14 cellular contexts compared by ENCODE assay signal in the genomic region with DNA sequence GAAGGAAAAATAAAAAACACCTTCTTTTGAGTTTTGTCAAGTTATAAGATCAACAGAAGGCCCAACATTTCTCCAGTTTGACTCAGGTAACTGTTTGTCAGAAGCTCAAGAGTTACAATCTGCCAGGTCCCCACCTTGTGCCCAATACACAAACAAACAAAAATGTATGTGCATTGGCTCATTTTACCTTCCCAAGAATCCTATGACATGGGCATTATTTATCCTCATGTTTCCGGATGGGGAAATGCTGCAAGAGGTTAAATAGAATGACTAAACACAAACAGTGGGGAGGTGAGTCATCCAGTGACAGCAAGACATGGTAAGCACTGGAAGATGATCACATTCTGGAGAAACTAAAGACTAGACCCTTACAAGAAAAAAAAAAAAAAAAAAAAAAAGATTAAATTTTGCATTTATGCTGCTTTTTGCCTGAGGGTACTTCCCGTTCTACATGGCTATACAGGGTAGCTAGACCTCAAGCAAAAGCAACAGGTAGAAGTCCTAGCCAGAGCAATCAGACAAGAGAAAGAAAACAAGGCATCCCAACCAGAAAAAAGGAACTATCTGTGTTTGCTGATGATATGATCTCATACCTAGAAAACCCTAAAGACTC. TPM values are rescaled to one million over a fixed set of nuclear protein-coding genes. Genes with fewer than 3 reads are reported as not detected.
DNase-seq lines count a peak whose midpoint lies in the region; FAIRE-seq and TF ChIP-seq lines count a peak whose summit lies in the region.
"Had no signal": no experiment of that assay in that cellular context is flagged by ENCODE, and none has a peak within 500 bp of the region (broad histone marks: within the 10 kb centered on the region; RNA-seq: fewer than 3 reads in every experiment).

No MANE protein-coding gene starts in this region.

- no peak for TF ChIP-seq CTCF in PC-9 (conservative IDR thresholded peaks at IDR 0.05)
- TF ChIP-seq CTCF in epithelial cell of proximal tubule (conservative IDR thresholded peaks at IDR 0.05; ENCODE audit: low read depth, low read length) = no peak
- TF ChIP-seq CTCF in sigmoid colon (IDR thresholded peaks at IDR 0.05) = no peak

- BruUV-seq in PC-9 (replicated peaks; lab: Mats Ljungman, UMichigan) = no TSS peak

- H3K36me3 Mint-ChIP-seq in activated T-cell treated with anti-CD3 and anti-CD28 coated beads, Interleukin-2, amount 50 U/mL, for 24 hours (ENCODE audit: low read depth) = peaks cover 51% of the 10 kb centered on the region

- peaks cover 29% of the 10 kb centered on the region for H3K4me1 Mint-ChIP-seq in activated T-cell treated with anti-CD3 and anti-CD28 coated beads, Interleukin-2, amount 50 U/mL, for 24 hours (ENCODE audit: low read depth)
- H3K4me1 Mint-ChIP-seq: nephron had no signal

- H3K27me3 ChIP-seq in PC-9 (ENCODE audit: insufficient read depth, low read depth) = no peaks in the 10 kb centered on the region
- no peaks in the 10 kb centered on the region for H3K27me3 ChIP-seq in small intestine (ENCODE audit: control insufficient read depth in 2 of 2, insufficient read depth in 2 of 2, low read length in 2 of 2)
- no peaks in the 10 kb centered on the region for H3K27me3 ChIP-seq in sigmoid colon

- H3K27ac Mint-ChIP-seq in activated T-cell treated with anti-CD3 and anti-CD28 coated beads, Interleukin-2, amount 50 U/mL, for 24 hours = peak overlapping the region; percentile 68
- H3K27ac Mint-ChIP-seq: nephron had no signal

- no peaks in the 10 kb centered on the region for H4K20me1 ChIP-seq in PC-9 (ENCODE audit: insufficient read depth)

- H3K4me2 ChIP-seq in PC-9 = peak overlapping the region; percentile 48

- 73 to 85% (median 78%) methylated on average over 2 of the region's 2 CpGs for WGBS in small intestine, 3 donors
- 58 to 74% methylated on average over 2 of the region's 2 CpGs for WGBS in sigmoid colon, 2 donors

- H3K9me3 Mint-ChIP-seq in activated T-cell treated with anti-CD3 and anti-CD28 coated beads, Interleukin-2, amount 50 U/mL, for 24 hours = no peaks in the 10 kb centered on the region

- H3K4me3 ChIP-seq in PC-9 (peak overlapping the region; percentile 15; the same call in 1 of the 2 replicates), epithelial cell of proximal tubule (ENCODE audit: low read depth, low read length) (no peak overlapping the region), small intestine (ENCODE audit: low read depth in 1 of 2, low read length in 2 of 2) (no peak overlapping the region), sigmoid colon (no peak overlapping the region)
- H3K4me3 ChIP-seq: HAP-1 had no signal

- H3K4me3 Mint-ChIP-seq in activated T-cell treated with anti-CD3 and anti-CD28 coated beads, Interleukin-2, amount 50 U/mL, for 24 hours = no peak overlapping the region
- H3K4me3 Mint-ChIP-seq: nephron had no signal

- H3K4me1 ChIP-seq in PC-9 (replicated peaks; ENCODE audit: insufficient read depth) (peaks cover 29% of the 10 kb centered on the region), small intestine (ENCODE audit: control insufficient read depth in 2 of 2, insufficient read depth in 1 of 2, low read depth in 1 of 2, low read length in 1 of 2) (no peaks in the 10 kb centered on the region), sigmoid colon (no peaks in the 10 kb centered on the region)
- H3K4me1 ChIP-seq: HAP-1 had no signal

- no peak for TF ChIP-seq EP300 in sigmoid colon (IDR thresholded peaks at IDR 0.05)

- H3K9me2 ChIP-seq in PC-9 (ENCODE audit: insufficient read depth) = no peaks in the 10 kb centered on the region

- H3K27ac ChIP-seq in PC-9 = peak overlapping the region; percentile 87
- H3K27ac ChIP-seq in small intestine (ENCODE audit: low read depth in 1 of 2, low read length in 1 of 2) = no peak overlapping the region
- no peak overlapping the region for H3K27ac ChIP-seq in sigmoid colon
- H3K27ac ChIP-seq: C4-2B had no signal

- intact Hi-C loops in PC-9 (cut with micrococcal nuclease; ENCODE audit: unreplicated experiment) = no loop called here
- intact Hi-C loops in sigmoid colon (cut with DNase I) = no loop called here

- POLR2A ChIA-PET in PC-9 (lab: Charles Lee; ENCODE audit: unreplicated experiment) = interaction anchor here (0.8 kb wide), 1 partner anchor 821 kb away, joined by 9 read pairs; no protein-coding TSS in a partner anchor

- H3F3A ChIP-seq in PC-9 (ENCODE audit: insufficient read depth, low read depth) = peaks cover 23% of the 10 kb centered on the region

- no peak for TF ChIP-seq POLR2A in sigmoid colon (IDR thresholded peaks at IDR 0.05)

- CTCF ChIA-PET in PC-9 (lab: Charles Lee) = no interaction called here

- peaks cover 16% of the 10 kb centered on the region; the same call in 1 of the 2 replicates for H3K36me3 ChIP-seq in PC-9 (ENCODE audit: low read depth)
- H3K36me3 ChIP-seq in small intestine (ENCODE audit: control insufficient read depth in 2 of 2, insufficient read depth in 2 of 2, low read length in 2 of 2) = peaks cover 6 to 9% of the 10 kb centered on the region in 2 donors
- H3K36me3 ChIP-seq in sigmoid colon = peaks cover 0 to 37% (median 3%) of the 10 kb centered on the region in 4 donors
- H3K36me3 ChIP-seq: HAP-1 had no signal

- peaks cover 14% of the 10 kb centered on the region; the same call in 1 of the 2 replicates for H3K9me3 ChIP-seq in PC-9 (ENCODE audit: insufficient read depth, low read depth)
- no peaks in the 10 kb centered on the region for H3K9me3 ChIP-seq in small intestine (ENCODE audit: control insufficient read depth, low read depth)
- no peaks in the 10 kb centered on the region for H3K9me3 ChIP-seq in sigmoid colon
- H3K9me3 ChIP-seq: HAP-1 had no signal

- no peaks in the 10 kb centered on the region for H3K79me2 ChIP-seq in PC-9 (ENCODE audit: low read depth)

- no peaks in the 10 kb centered on the region for H3K27me3 Mint-ChIP-seq in activated T-cell treated with anti-CD3 and anti-CD28 coated beads, Interleukin-2, amount 50 U/mL, for 24 hours

- DNase-seq in activated T-cell treated with anti-CD3 and anti-CD28 coated beads, Interleukin-2, amount 50 U/mL, for 24 hours = no peak
- no peak for DNase-seq in activated T-cell treated with anti-CD3 and anti-CD28 coated beads for 4 hours
- peak; percentile 37 to 98 for DNase-seq in PC-9
- DNase-seq in epithelial cell of proximal tubule (ENCODE audit: low read depth) = peak; percentile 79
- peak; percentile 20 for DNase-seq in small intestine
- DNase-seq in sigmoid colon = no peak
- DNase-seq in iPS-NIHi7 (ENCODE audit: extremely low spot score) = no peak
- DNase-seq in NCI-H2227 treated with DMSO at 0.1 percent for 48 hours (lab: John Stamatoyannopoulos, UW) = no peak
- DNase-seq: Right ventricle myocardium superior had no signal

- FAIRE-seq in small intestine (lab: Jason Lieb, UNC) = no peak
- FAIRE-seq: GM18507 had no signal

- no peak overlapping the region for H2AFZ ChIP-seq in PC-9

RNA-seq across cellular contexts. Expression of a gene that starts 23.6 kb away (rescaled TPM):
- total RNA-seq in PC-9 (2021) = not detected in 2 replicates
- not detected in 2 replicates for total RNA-seq in epithelial cell of proximal tubule
- not detected for polyA plus RNA-seq in small intestine
- under 1 TPM in 1 of 4 donors, not detected in 3; 0.82 TPM for total RNA-seq in sigmoid colon
- not detected for polyA plus RNA-seq in sigmoid colon
- total RNA-seq: Right ventricle myocardium superior had no signal
- polyA plus RNA-seq: esophagus had no signal

RNA-seq across cellular contexts. Expression of a gene that starts 57.4 kb away (rescaled TPM):
- 22.6 and 28.9 TPM in 2 replicates for total RNA-seq in PC-9 (2021)
- 8.3 and 10.6 TPM in 2 replicates for total RNA-seq in epithelial cell of proximal tubule
- polyA plus RNA-seq in small intestine = 10 to 100 TPM in 2 of 3 donors, 1 to 10 TPM in 1; 6.9 to 12.4 (median 11.9) TPM
- total RNA-seq in sigmoid colon = 10 to 100 TPM; 17.6 to 21.6 (median 21.0) TPM
- 10 to 100 TPM in 2 of 3 donors, 1 to 10 TPM in 1; 8.0 to 14.8 (median 12.6) TPM for polyA plus RNA-seq in sigmoid colon

Comparison
In these comparisons a context has a peak if more than half of its experiments do, and no peak if none do; other contexts are left out.
1. DNase-seq: peak in PC-9 (2 of 2), epithelial cell of proximal tubule (single experiment) and small intestine (single experiment); none in activated T-cell treated with anti-CD3 and anti-CD28 coated beads, Interleukin-2, amount 50 U/mL, for 24 hours (single experiment), activated T-cell treated with anti-CD3 and anti-CD28 coated beads for 4 hours (single experiment), sigmoid colon (single experiment), iPS-NIHi7 (single experiment) and NCI-H2227 treated with DMSO at 0.1 percent for 48 hours (single experiment).